In genomic region chr1:50978144-50978851, GRCh38 we compare ENCODE assay signal across 8 cellular contexts. TPM values are rescaled to one million over a fixed set of nuclear protein-coding genes. Genes with fewer than 3 reads are reported as not detected.
A peak's percentile ranks its signal among the peaks of the same experiment; 100 is the strongest.
DNase-seq lines count a peak whose midpoint lies in the region; ATAC-seq and TF ChIP-seq lines count a peak whose summit lies in the region.

No MANE protein-coding gene starts in this region.

- H4K20me1 ChIP-seq in neural progenitor cell (ENCODE audit: low read depth), result peaks cover 61% of the 10 kb centered on the region

- no peak overlapping the region for H3K27ac Mint-ChIP-seq in neural progenitor cell

- peaks cover 100% of the 10 kb centered on the region for H3K27me3 ChIP-seq in neural progenitor cell

- H2AFZ ChIP-seq in neural progenitor cell (replicated peaks), result no peak overlapping the region

- H3K9me3 ChIP-seq in neural progenitor cell (ENCODE audit: low read depth), result no peaks in the 10 kb centered on the region

- no peak for TF ChIP-seq CTCF in neural progenitor cell (IDR thresholded peaks at IDR 0.05)

- H3K9ac ChIP-seq in neural progenitor cell, result no peak overlapping the region

- no peak overlapping the region for H3K27ac ChIP-seq in neural progenitor cell

- peak; percentile 79 for DNase-seq in D341Med (ENCODE audit: low spot score)
- DNase-seq in NCI-H748 (lab: John Stamatoyannopoulos, UW; ENCODE audit: unreplicated experiment), result peak; percentile 96
- peak; percentile 26 for DNase-seq in activated T-helper 9 cell treated with anti-CD3 and anti-CD28 coated beads, Interleukin-2, amount 50 U/mL, for 16 hours (ENCODE audit: low read depth)
- DNase-seq in germinal center (ENCODE audit: low spot score), result peak; percentile 69
- peak; percentile 87 for DNase-seq in neural progenitor cell (ENCODE audit: low spot score)
- DNase-seq in epidermal melanocyte (ENCODE audit: insufficient read length, low spot score), result no peak

- no peaks in the 10 kb centered on the region for H3K36me3 ChIP-seq in neural progenitor cell

- H3K4me3 Mint-ChIP-seq in neural progenitor cell, result peak overlapping the region; percentile 62

- H3K4me1 Mint-ChIP-seq in neural progenitor cell, result peaks cover 10% of the 10 kb centered on the region

- H3F3A ChIP-seq in neural progenitor cell (ENCODE audit: low read depth), result peaks cover 49% of the 10 kb centered on the region

- H3K79me2 ChIP-seq in neural progenitor cell (ENCODE audit: low read depth), result no peaks in the 10 kb centered on the region

- H3K4me3 ChIP-seq in neural progenitor cell, result peak overlapping the region; percentile 56

- peak; percentile 40 for ATAC-seq in GM19395 (IDR thresholded peaks at IDR 0.05; ENCODE audit: unreplicated experiment)
- peak; percentile 28 for ATAC-seq in HG03439 (IDR thresholded peaks at IDR 0.05; ENCODE audit: unreplicated experiment)

- H3K4me1 ChIP-seq in neural progenitor cell, result peaks cover 16% of the 10 kb centered on the region

- H3K9me3 Mint-ChIP-seq in neural progenitor cell, result peaks cover 2% of the 10 kb centered on the region

- peak overlapping the region; percentile 96 for H3K4me2 ChIP-seq in neural progenitor cell

- H3K36me3 Mint-ChIP-seq in neural progenitor cell, result no peaks in the 10 kb centered on the region

- peaks cover 65% of the 10 kb centered on the region for H3K27me3 Mint-ChIP-seq in neural progenitor cell (ENCODE audit: insufficient read depth, low read depth)

RNA-seq across cellular contexts. Expression of gene CDKN2C, which starts 8.3 kb away (rescaled TPM):
- total RNA-seq in neural progenitor cell (ENCODE audit: low replicate concordance), result 0.11 and 0.65 TPM in 2 replicates

RNA-seq across cellular contexts. Expression of gene FAF1, which starts 18.2 kb away (rescaled TPM):
- 78.0 and 103 TPM in 2 replicates for total RNA-seq in neural progenitor cell (ENCODE audit: low replicate concordance)
